ENCODE assay signal across 24 cellular contexts in the genomic region with DNA sequence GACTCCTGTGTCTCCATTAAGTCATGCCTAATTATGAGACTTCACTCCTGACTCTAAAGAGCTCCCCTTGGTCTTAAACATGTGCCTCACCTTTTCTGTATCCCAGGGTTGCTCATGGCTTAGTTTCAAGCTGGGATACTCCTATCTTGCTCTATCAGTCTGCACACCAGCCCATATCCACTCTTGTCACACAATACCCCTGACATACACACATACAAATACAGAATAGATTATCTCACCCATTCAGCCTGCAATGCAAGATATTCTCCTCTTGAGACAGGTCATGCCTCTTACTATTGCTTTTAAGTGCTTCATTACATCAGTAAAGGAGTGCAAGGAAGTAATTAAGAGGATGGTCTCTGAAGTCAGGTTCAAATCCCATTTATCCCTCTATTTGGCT.
DNase-seq lines count a peak whose midpoint lies in the region; ATAC-seq, FAIRE-seq and TF ChIP-seq lines count a peak whose summit lies in the region.
"Had no signal": no experiment of that assay in that cellular context is flagged by ENCODE, and none has a peak within 500 bp of the region (broad histone marks: within the 10 kb centered on the region; RNA-seq: fewer than 3 reads in every experiment).

No MANE protein-coding gene starts in this region.

- H2AK5ac ChIP-seq in trophoblast cell (ENCODE audit: low read length) = no peak overlapping the region

- no peak overlapping the region for H2BK120ac ChIP-seq in trophoblast cell (ENCODE audit: insufficient read depth, low read length, poor library complexity)

- no peaks in the 10 kb centered on the region for H4K20me1 ChIP-seq in K562 (replicated peaks; ENCODE audit: control insufficient read depth, insufficient read depth, low read length)
- H4K20me1 ChIP-seq: BLaER1 treated with 17β-estradiol and CSF1 and Interleukin-3, amounts not matched to agents 10 nM and 100 nM had no signal

- H3K79me2 ChIP-seq in K562 (ENCODE audit: control insufficient read depth, insufficient read depth, low read length) = no peaks in the 10 kb centered on the region
- H3K79me2 ChIP-seq in trophoblast cell (ENCODE audit: control insufficient read depth, insufficient read depth, low read length, poor library complexity) = no peaks in the 10 kb centered on the region

- no peak for TF ChIP-seq CTCF in K562 (IDR thresholded peaks at IDR 0.05 in 2 of 3, conservative IDR thresholded peaks at IDR 0.05 in 1 of 3; ENCODE audit: insufficient read depth in 2 of 3, low read depth in 1 of 3, low read length in 3 of 3)
- TF ChIP-seq CTCF in foreskin fibroblast (IDR thresholded peaks at IDR 0.05; ENCODE audit: low read depth, low read length) = no peak
- no peak for TF ChIP-seq CTCF in heart right ventricle (IDR thresholded peaks at IDR 0.05)

- H3K4me2 ChIP-seq in K562 (ENCODE audit: insufficient read depth, low read length) = no peak overlapping the region
- no peak overlapping the region for H3K4me2 ChIP-seq in trophoblast cell (ENCODE audit: low read length)
- H3K4me2 ChIP-seq: A549; BLaER1 treated with 17β-estradiol and CSF1 and Interleukin-3, amounts not matched to agents 10 nM and 100 nM; GM23338 had no signal

- H3K4me1 ChIP-seq in K562 (replicated peaks in 1 of 2; ENCODE audit: control insufficient read depth in 2 of 2, insufficient read depth in 2 of 2, low read length in 2 of 2) = no peaks in the 10 kb centered on the region; a peak in 1 of 5 replicates
- H3K4me1 ChIP-seq in trophoblast cell (ENCODE audit: control insufficient read depth in 1 of 2, insufficient read depth in 2 of 2, low read length in 2 of 2) = no peaks in the 10 kb centered on the region
- H3K4me1 ChIP-seq in heart right ventricle = no peaks in the 10 kb centered on the region
- H3K4me1 ChIP-seq: A549; BE2C; BLaER1 treated with 17β-estradiol and CSF1 and Interleukin-3, amounts not matched to agents 10 nM and 100 nM; HAP-1 had no signal

- H3K4ac ChIP-seq in trophoblast cell (ENCODE audit: low read depth, low read length) = no peak overlapping the region

- no peak overlapping the region for H4K91ac ChIP-seq in trophoblast cell (ENCODE audit: low read depth, low read length)

- POLR2A ChIA-PET in K562 (lab: Yijun Ruan, JAX) = interaction anchor here (1.2 kb wide), 1 partner anchor 10 kb away, joined by 3 read pairs; no protein-coding TSS in a partner anchor

- H3K9ac ChIP-seq in K562 (ENCODE audit: insufficient read depth in 1 of 2, low read depth in 2 of 2, low read length in 2 of 2) (no peak overlapping the region), trophoblast cell (ENCODE audit: low read length) (peak overlapping the region; percentile 25)
- H3K9ac ChIP-seq: BLaER1 treated with 17β-estradiol and CSF1 and Interleukin-3, amounts not matched to agents 10 nM and 100 nM had no signal

- no peaks in the 10 kb centered on the region for H3K79me1 ChIP-seq in trophoblast cell (ENCODE audit: low read length)

- FAIRE-seq in K562 (lab: Jason Lieb, UNC) = no peak
- FAIRE-seq: A549, G401.6, GM12891, GM18507, H54 had no signal

- no peak for TF ChIP-seq RAD21 in K562 (CRISPR knock-in tag; conservative IDR thresholded peaks at IDR 0.05 in 1 of 2, IDR thresholded peaks at IDR 0.05 in 1 of 2)

- H2BK12ac ChIP-seq in trophoblast cell (ENCODE audit: low read length) = no peak overlapping the region

- peak in 44 of 76 experiments; percentile 1 to 79 (median 30) for DNase-seq in HUDEP-2 (lab: John Stamatoyannopoulos, UW; ENCODE audit: unreplicated experiment in 76 of 76)
- peak; percentile 25 for DNase-seq in OCI-M1 (lab: John Stamatoyannopoulos, UW)
- DNase-seq in K562 (ENCODE audit: extremely low read depth in 1 of 4, low spot score in 3 of 4) = peak in 2 of 4 experiments; percentile 5 to 33
- DNase-seq in trophoblast cell = no peak
- no peak for DNase-seq in foreskin fibroblast
- no peak for DNase-seq in heart right ventricle
- no peak for DNase-seq in NCI-H774 (lab: John Stamatoyannopoulos, UW)
- DNase-seq: 8988T; ACHN; AML-193; BE2C; CD4-positive, alpha-beta memory T cell; COR-L47; DMS153; DND-41; HFFc6 had no signal

- intact Hi-C loops in K562 (cut with micrococcal nuclease) (no loop called here), heart right ventricle (cut with DNase I) (no loop called here)

- no peaks in the 10 kb centered on the region for H3K9me1 ChIP-seq in K562 (ENCODE audit: control insufficient read depth, insufficient read depth, low read length)

- H3K36me3 ChIP-seq in K562 (ENCODE audit: control insufficient read depth, insufficient read depth, low read length) (no peaks in the 10 kb centered on the region), trophoblast cell (ENCODE audit: control insufficient read depth in 1 of 2, insufficient read depth in 2 of 2, low read length in 2 of 2) (no peaks in the 10 kb centered on the region), heart right ventricle (no peaks in the 10 kb centered on the region)
- H3K36me3 ChIP-seq: BE2C; BLaER1 treated with 17β-estradiol and CSF1 and Interleukin-3, amounts not matched to agents 10 nM and 100 nM; HAP-1 had no signal

- ATAC-seq in K562 (peak; percentile 21; the same call in 1 of the 3 replicates), heart right ventricle (no peak)
- ATAC-seq: A549, GM23338 had no signal

- no TSS peak for BruUV-seq in K562 (replicated peaks; lab: Mats Ljungman, UMichigan)

- H2BK5ac ChIP-seq in trophoblast cell (ENCODE audit: low read depth, low read length, poor library complexity) = no peak overlapping the region

- in situ Hi-C loops in K562 (cut with MboI) = no loop called here

- H4K12ac ChIP-seq in trophoblast cell (ENCODE audit: low read depth, low read length) = no peak overlapping the region

- no peak overlapping the region for H3K27ac ChIP-seq in K562 (ENCODE audit: extremely low read depth, low read depth, low read length)
- no peak overlapping the region for H3K27ac ChIP-seq in trophoblast cell (ENCODE audit: low read depth, low read length)
- H3K27ac ChIP-seq in heart right ventricle = no peak overlapping the region
- H3K27ac ChIP-seq: A549; BLaER1 treated with 17β-estradiol and CSF1 and Interleukin-3, amounts not matched to agents 10 nM and 100 nM had no signal

- H3K18ac ChIP-seq in trophoblast cell (ENCODE audit: low read length) = no peak overlapping the region

- TF ChIP-seq POLR2A in K562 (conservative IDR thresholded peaks at IDR 0.05) = no peak

- H3K4me3 ChIP-seq in K562 (no peak overlapping the region), trophoblast cell (ENCODE audit: low read depth, low read length) (no peak overlapping the region), foreskin fibroblast (ENCODE audit: low read depth in 1 of 2, low read length in 2 of 2) (no peak overlapping the region), heart right ventricle (no peak overlapping the region)
- H3K4me3 ChIP-seq: A549; BLaER1 treated with 17β-estradiol and CSF1 and Interleukin-3, amounts not matched to agents 10 nM and 100 nM; GM23338; HAP-1 had no signal

- H2AFZ ChIP-seq in K562 (ENCODE audit: low read depth, low read length) = no peak overlapping the region
- H2AFZ ChIP-seq in trophoblast cell (ENCODE audit: insufficient read depth, low read length, poor library complexity) = no peak overlapping the region
- H2AFZ ChIP-seq: GM23338 had no signal

- no peak; the same call in 1 of the 2 replicates for TF ChIP-seq EP300 in K562 (IDR thresholded peaks at IDR 0.05; ENCODE audit: low read length)

- CTCF ChIA-PET in K562 (lab: Yijun Ruan, JAX; ENCODE audit: low intra/inter-chr PET ratio) = no interaction called here

- no peak overlapping the region for H4K8ac ChIP-seq in trophoblast cell (ENCODE audit: low read depth, low read length)

- H3K23ac ChIP-seq in trophoblast cell (ENCODE audit: low read length) = no peak overlapping the region

- H3K27me3 ChIP-seq in K562 (ENCODE audit: control insufficient read depth in 2 of 2, insufficient read depth in 2 of 2, low read length in 2 of 2) (no peaks in the 10 kb centered on the region), trophoblast cell (ENCODE audit: insufficient read depth, low read length) (no peaks in the 10 kb centered on the region), heart right ventricle (no peaks in the 10 kb centered on the region)
- H3K27me3 ChIP-seq: BE2C; BLaER1 treated with 17β-estradiol and CSF1 and Interleukin-3, amounts not matched to agents 10 nM and 100 nM had no signal

- H3K9me3 ChIP-seq in K562 (replicated peaks; ENCODE audit: control insufficient read depth, insufficient read depth, low read depth, low read length) (no peaks in the 10 kb centered on the region), trophoblast cell (ENCODE audit: insufficient read depth, low read depth, low read length) (peaks cover 3% of the 10 kb centered on the region), heart right ventricle (peaks cover 0 to 36% (median 2%) of the 10 kb centered on the region in 11 donors)
- H3K9me3 ChIP-seq: A549, BE2C had no signal

- H3K14ac ChIP-seq in trophoblast cell (ENCODE audit: low read length) = no peak overlapping the region

TF ChIP-seq in K562, 482 proteins besides CTCF, POLR2A, EP300 and RAD21 (continues in another document):
- TF ChIP-seq TRIM24 (IDR thresholded peaks at IDR 0.05) (peak; percentile 48 to 60; a peak in 2 of 4 replicates), TAL1 (IDR thresholded peaks at IDR 0.05) (peak; percentile 75), NFIC (IDR thresholded peaks at IDR 0.05) (peak; percentile 30; the same call in 1 of the 2 replicates), MTA2 (IDR thresholded peaks at IDR 0.05; ENCODE audit: low read depth) (0 out of 2 replicates have a peak, but pooled peaks have one; percentile 18), BRCA1 (IDR thresholded peaks at IDR 0.05) (no peak), BRCA1 (CRISPR knock-in tag; IDR thresholded peaks at IDR 0.05) (no peak), TCF3 (CRISPR knock-in tag; IDR thresholded peaks at IDR 0.05) (peak; percentile 64), CBFA2T2 (conservative IDR thresholded peaks at IDR 0.05) (peak; percentile 80), THRAP3 (IDR thresholded peaks at IDR 0.05; ENCODE audit: borderline replicate concordance) (no peak), SOX6 (IDR thresholded peaks at IDR 0.05) (peak; percentile 35; the same call in 1 of the 2 replicates), SRSF9 (IDR thresholded peaks at IDR 0.05; ENCODE audit: borderline replicate concordance, low read depth, low read length) (no peak), NCOR1 (IDR thresholded peaks at IDR 0.05) (peak; percentile 74), ARID1B (IDR thresholded peaks at IDR 0.05) (peak; percentile 77), TEAD4 (IDR thresholded peaks at IDR 0.05; ENCODE audit: low read length) (peak; percentile 60; the same call in 1 of the 2 replicates), TEAD4 (CRISPR knock-in tag; IDR thresholded peaks at IDR 0.05; ENCODE audit: borderline replicate concordance) (no peak)

Comparison
In these comparisons a context has a peak if more than half of its experiments do, and no peak if none do; other contexts are left out.
1. DNase-seq: peak in HUDEP-2 (44 of 76) and OCI-M1 (single experiment); none in trophoblast cell (0 of 2), foreskin fibroblast (0 of 2), heart right ventricle (0 of 2) and NCI-H774 (single experiment).